In the genomic region with DNA sequence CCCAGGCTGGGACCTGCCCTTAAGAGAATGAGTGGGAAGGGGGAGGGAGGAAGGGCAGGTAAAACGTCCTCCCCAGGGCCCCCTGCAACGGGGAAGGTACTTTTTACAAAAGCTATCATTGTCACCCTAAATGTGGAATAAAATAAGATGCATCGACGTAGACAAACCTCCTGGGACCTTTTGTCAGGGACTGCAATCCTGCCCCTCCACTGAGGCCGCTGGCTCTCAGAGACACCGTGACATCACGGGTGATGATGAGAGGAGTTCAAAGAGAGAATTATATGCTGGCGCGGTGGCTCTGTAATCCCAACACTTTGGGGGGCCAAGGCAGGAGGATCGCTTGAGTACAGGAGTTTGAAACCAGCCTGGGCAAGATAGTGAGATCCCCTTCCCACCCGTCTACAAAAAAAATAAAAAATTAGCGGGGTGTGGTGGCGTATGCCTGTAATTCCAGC, we compare ENCODE assay signal across 1 cellular context.
TF ChIP-seq lines count a peak whose summit lies in the region.

No MANE protein-coding gene starts in this region.

TF ChIP-seq in GM23338, 12 proteins besides CTCF, POLR2A, EP300 and RAD21 (continued from another document):
- TF ChIP-seq, protein P1, sequence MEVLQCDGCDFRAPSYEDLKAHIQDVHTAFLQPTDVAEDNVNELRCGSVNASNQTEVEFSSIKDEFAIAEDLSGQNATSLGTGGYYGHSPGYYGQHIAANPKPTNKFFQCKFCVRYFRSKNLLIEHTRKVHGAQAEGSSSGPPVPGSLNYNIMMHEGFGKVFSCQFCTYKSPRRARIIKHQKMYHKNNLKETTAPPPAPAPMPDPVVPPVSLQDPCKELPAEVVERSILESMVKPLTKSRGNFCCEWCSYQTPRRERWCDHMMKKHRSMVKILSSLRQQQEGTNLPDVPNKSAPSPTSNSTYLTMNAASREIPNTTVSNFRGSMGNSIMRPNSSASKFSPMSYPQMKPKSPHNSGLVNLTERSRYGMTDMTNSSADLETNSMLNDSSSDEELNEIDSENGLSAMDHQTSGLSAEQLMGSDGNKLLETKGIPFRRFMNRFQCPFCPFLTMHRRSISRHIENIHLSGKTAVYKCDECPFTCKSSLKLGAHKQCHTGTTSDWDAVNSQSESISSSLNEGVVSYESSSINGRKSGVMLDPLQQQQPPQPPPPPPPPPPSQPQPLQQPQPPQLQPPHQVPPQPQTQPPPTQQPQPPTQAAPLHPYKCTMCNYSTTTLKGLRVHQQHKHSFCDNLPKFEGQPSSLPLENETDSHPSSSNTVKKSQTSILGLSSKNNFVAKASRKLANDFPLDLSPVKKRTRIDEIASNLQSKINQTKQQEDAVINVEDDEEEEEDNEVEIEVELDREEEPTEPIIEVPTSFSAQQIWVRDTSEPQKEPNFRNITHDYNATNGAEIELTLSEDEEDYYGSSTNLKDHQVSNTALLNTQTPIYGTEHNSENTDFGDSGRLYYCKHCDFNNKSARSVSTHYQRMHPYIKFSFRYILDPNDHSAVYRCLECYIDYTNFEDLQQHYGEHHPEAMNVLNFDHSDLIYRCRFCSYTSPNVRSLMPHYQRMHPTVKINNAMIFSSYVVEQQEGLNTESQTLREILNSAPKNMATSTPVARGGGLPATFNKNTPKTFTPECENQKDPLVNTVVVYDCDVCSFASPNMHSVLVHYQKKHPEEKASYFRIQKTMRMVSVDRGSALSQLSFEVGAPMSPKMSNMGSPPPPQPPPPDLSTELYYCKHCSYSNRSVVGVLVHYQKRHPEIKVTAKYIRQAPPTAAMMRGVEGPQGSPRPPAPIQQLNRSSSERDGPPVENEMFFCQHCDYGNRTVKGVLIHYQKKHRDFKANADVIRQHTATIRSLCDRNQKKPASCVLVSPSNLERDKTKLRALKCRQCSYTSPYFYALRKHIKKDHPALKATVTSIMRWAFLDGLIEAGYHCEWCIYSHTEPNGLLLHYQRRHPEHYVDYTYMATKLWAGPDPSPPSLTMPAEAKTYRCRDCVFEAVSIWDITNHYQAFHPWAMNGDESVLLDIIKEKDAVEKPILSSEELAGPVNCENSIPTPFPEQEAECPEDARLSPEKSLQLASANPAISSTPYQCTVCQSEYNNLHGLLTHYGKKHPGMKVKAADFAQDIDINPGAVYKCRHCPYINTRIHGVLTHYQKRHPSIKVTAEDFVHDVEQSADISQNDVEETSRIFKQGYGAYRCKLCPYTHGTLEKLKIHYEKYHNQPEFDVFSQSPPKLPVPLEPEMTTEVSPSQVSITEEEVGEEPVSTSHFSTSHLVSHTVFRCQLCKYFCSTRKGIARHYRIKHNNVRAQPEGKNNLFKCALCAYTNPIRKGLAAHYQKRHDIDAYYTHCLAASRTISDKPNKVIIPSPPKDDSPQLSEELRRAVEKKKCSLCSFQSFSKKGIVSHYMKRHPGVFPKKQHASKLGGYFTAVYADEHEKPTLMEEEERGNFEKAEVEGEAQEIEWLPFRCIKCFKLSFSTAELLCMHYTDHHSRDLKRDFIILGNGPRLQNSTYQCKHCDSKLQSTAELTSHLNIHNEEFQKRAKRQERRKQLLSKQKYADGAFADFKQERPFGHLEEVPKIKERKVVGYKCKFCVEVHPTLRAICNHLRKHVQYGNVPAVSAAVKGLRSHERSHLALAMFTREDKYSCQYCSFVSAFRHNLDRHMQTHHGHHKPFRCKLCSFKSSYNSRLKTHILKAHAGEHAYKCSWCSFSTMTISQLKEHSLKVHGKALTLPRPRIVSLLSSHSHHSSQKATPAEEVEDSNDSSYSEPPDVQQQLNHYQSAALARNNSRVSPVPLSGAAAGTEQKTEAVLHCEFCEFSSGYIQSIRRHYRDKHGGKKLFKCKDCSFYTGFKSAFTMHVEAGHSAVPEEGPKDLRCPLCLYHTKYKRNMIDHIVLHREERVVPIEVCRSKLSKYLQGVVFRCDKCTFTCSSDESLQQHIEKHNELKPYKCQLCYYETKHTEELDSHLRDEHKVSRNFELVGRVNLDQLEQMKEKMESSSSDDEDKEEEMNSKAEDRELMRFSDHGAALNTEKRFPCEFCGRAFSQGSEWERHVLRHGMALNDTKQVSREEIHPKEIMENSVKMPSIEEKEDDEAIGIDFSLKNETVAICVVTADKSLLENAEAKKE (CRISPR knock-in tag; IDR thresholded peaks at IDR 0.05) = no peak
- TF ChIP-seq ZNF331 (CRISPR knock-in tag; IDR thresholded peaks at IDR 0.05; ENCODE audit: low read depth) (no peak), JUNB (IDR thresholded peaks at IDR 0.05; ENCODE audit: unreplicated experiment) (no peak), ZNF114 (CRISPR knock-in tag; IDR thresholded peaks at IDR 0.05) (no peak), POLR2AphosphoS5 (IDR thresholded peaks at IDR 0.05; ENCODE audit: low read depth) (no peak), EZH2phosphoT487 (IDR thresholded peaks at IDR 0.05; ENCODE audit: unreplicated experiment) (no peak), NANOG (IDR thresholded peaks at IDR 0.05; ENCODE audit: borderline replicate concordance) (no peak), CREB1 (CRISPR knock-in tag; IDR thresholded peaks at IDR 0.05; ENCODE audit: low read depth) (no peak)
- TF ChIP-seq, protein P2, sequence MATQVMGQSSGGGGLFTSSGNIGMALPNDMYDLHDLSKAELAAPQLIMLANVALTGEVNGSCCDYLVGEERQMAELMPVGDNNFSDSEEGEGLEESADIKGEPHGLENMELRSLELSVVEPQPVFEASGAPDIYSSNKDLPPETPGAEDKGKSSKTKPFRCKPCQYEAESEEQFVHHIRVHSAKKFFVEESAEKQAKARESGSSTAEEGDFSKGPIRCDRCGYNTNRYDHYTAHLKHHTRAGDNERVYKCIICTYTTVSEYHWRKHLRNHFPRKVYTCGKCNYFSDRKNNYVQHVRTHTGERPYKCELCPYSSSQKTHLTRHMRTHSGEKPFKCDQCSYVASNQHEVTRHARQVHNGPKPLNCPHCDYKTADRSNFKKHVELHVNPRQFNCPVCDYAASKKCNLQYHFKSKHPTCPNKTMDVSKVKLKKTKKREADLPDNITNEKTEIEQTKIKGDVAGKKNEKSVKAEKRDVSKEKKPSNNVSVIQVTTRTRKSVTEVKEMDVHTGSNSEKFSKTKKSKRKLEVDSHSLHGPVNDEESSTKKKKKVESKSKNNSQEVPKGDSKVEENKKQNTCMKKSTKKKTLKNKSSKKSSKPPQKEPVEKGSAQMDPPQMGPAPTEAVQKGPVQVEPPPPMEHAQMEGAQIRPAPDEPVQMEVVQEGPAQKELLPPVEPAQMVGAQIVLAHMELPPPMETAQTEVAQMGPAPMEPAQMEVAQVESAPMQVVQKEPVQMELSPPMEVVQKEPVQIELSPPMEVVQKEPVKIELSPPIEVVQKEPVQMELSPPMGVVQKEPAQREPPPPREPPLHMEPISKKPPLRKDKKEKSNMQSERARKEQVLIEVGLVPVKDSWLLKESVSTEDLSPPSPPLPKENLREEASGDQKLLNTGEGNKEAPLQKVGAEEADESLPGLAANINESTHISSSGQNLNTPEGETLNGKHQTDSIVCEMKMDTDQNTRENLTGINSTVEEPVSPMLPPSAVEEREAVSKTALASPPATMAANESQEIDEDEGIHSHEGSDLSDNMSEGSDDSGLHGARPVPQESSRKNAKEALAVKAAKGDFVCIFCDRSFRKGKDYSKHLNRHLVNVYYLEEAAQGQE (IDR thresholded peaks at IDR 0.05; ENCODE audit: unreplicated experiment) = no peak
- TF ChIP-seq, protein P3, sequence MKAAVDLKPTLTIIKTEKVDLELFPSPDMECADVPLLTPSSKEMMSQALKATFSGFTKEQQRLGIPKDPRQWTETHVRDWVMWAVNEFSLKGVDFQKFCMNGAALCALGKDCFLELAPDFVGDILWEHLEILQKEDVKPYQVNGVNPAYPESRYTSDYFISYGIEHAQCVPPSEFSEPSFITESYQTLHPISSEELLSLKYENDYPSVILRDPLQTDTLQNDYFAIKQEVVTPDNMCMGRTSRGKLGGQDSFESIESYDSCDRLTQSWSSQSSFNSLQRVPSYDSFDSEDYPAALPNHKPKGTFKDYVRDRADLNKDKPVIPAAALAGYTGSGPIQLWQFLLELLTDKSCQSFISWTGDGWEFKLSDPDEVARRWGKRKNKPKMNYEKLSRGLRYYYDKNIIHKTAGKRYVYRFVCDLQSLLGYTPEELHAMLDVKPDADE (IDR thresholded peaks at IDR 0.05) = no peak
TF ChIP-seq in GM23338: peak in this region for 0.
